In the genomic region with DNA sequence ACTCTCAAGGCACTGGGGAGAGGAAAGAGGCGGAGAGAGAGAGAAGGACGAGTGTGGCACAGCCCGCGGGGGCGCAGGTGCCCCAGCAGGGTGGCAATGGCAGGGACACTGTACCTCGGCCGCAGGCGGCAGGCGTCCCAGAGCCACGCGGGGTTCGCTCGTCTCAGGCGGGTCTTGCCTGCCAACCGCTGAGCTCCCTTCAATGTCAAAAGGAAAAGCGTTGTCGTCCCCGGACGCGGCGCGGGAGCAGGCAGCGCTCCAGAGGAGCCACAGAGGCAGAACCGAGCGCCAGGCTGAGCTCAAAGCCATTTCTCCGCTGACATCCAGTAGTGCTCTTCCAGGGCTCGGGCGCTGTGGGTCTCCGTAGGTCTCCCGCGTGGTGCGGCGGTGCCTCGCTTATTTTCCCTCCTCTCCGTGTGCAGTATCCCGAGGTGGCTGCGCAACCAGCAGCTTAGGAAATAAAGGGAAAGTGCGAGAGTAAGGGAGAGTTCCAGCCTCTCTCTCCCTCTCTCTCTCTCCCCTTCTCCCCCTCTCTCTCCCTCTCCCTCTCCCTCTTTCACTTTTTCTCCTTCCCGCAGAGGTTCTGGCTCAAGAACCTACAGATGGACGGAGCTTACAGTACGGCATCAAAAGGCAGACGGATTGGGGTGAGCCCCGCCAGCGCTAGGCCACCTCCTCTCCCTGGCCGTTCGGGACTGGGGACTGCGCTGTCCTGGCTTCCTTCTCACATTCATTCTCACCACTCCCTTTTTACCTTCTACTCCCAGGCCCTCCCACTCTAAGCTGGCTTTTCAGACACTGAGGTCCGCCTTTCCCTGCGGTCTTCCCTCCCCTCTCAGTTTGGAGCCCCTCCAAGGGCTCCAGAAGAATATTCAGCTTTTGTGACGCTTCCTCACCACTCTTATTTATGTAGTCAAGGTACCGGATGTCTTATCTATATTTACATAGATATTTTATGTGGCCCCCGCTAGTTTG, we compare ENCODE assay signal across 8 cellular contexts. TPM values are rescaled to one million over a fixed set of nuclear protein-coding genes. Genes with fewer than 3 reads are reported as not detected.
A peak's percentile ranks its signal among the peaks of the same experiment; 100 is the strongest.
DNase-seq lines count a peak whose midpoint lies in the region; ATAC-seq and TF ChIP-seq lines count a peak whose summit lies in the region.

A gene with protein sequence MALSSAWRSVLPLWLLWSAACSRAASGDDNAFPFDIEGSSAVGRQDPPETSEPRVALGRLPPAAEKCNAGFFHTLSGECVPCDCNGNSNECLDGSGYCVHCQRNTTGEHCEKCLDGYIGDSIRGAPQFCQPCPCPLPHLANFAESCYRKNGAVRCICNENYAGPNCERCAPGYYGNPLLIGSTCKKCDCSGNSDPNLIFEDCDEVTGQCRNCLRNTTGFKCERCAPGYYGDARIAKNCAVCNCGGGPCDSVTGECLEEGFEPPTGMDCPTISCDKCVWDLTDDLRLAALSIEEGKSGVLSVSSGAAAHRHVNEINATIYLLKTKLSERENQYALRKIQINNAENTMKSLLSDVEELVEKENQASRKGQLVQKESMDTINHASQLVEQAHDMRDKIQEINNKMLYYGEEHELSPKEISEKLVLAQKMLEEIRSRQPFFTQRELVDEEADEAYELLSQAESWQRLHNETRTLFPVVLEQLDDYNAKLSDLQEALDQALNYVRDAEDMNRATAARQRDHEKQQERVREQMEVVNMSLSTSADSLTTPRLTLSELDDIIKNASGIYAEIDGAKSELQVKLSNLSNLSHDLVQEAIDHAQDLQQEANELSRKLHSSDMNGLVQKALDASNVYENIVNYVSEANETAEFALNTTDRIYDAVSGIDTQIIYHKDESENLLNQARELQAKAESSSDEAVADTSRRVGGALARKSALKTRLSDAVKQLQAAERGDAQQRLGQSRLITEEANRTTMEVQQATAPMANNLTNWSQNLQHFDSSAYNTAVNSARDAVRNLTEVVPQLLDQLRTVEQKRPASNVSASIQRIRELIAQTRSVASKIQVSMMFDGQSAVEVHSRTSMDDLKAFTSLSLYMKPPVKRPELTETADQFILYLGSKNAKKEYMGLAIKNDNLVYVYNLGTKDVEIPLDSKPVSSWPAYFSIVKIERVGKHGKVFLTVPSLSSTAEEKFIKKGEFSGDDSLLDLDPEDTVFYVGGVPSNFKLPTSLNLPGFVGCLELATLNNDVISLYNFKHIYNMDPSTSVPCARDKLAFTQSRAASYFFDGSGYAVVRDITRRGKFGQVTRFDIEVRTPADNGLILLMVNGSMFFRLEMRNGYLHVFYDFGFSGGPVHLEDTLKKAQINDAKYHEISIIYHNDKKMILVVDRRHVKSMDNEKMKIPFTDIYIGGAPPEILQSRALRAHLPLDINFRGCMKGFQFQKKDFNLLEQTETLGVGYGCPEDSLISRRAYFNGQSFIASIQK (N-terminal part only) (minus strand): TSS at position 726 of the 975 bp plus-strand sequence. CDS start 417 bp downstream, at position 309.

- H3K9me3 ChIP-seq in iPS-15b (ENCODE audit: control insufficient read depth, insufficient read depth, low read length): no peaks in the 10 kb centered on the region

- no peak for TF ChIP-seq CTCF in MCF 10A (IDR thresholded peaks at IDR 0.05; ENCODE audit: unreplicated experiment)

- CTCF ChIA-PET in MCF 10A (lab: Yijun Ruan, JAX): interaction anchor here (0.6 to 1.5 kb wide), 7 partner anchors 11 to 256 kb away, joined by 3 to 6 read pairs (median 3); no protein-coding TSS in a partner anchor

- no peaks in the 10 kb centered on the region for H3K36me3 ChIP-seq in iPS-15b (ENCODE audit: control insufficient read depth, insufficient read depth, low read length)

- peaks cover 35% of the 10 kb centered on the region for H3K27me3 ChIP-seq in iPS-15b (ENCODE audit: control insufficient read depth, insufficient read depth, low read length)

- no peak within 1 kb of the TSS for H3K27ac Mint-ChIP-seq in MCF 10A (ENCODE audit: low read depth, unreplicated experiment)

- H3K4me3 ChIP-seq in iPS-15b (ENCODE audit: low read depth, low read length): peak within 1 kb of the TSS; percentile 81

- peaks cover 7% of the 10 kb centered on the region for H3K4me1 ChIP-seq in iPS-15b (ENCODE audit: control insufficient read depth, insufficient read depth, low read length)

- peaks cover 9% of the 10 kb centered on the region for H3K4me1 Mint-ChIP-seq in MCF 10A (ENCODE audit: insufficient read depth, unreplicated experiment)

- intact Hi-C loops in MCF 10A (cut with micrococcal nuclease): no loop called here

- no TSS peak for BruUV-seq in MCF 10A (replicated peaks; lab: Mats Ljungman, UMichigan)

- DNase-seq in activated T-cell treated with anti-CD3 and anti-CD28 coated beads for 48 hours (ENCODE audit: low read depth) (peak; percentile 8), activated T-cell treated with anti-CD3 and anti-CD28 coated beads for 4 hours (no peak), NCI-H69 (lab: John Stamatoyannopoulos, UW) (peak; percentile 42), MCF 10A (ENCODE audit: unreplicated experiment) (peak; percentile 46), retina (peak; percentile 85)
- no peak for DNase-seq in NK-92 treated with Interleukin-12 subunit alpha and Interleukin-12 subunit beta, amount 100 ng/mL, for 24 hours (lab: John Stamatoyannopoulos, UW)

- no peak for ATAC-seq in GM19467 (IDR thresholded peaks at IDR 0.05; ENCODE audit: unreplicated experiment)

- peaks cover 4% of the 10 kb centered on the region for H3K36me3 Mint-ChIP-seq in MCF 10A (ENCODE audit: insufficient read depth, unreplicated experiment)

- peak within 1 kb of the TSS; percentile 79 for H3K9ac ChIP-seq in iPS-15b (ENCODE audit: low read depth, low read length)

- H3K9me3 Mint-ChIP-seq in MCF 10A (ENCODE audit: unreplicated experiment): no peaks in the 10 kb centered on the region

- POLR2A ChIA-PET in MCF 10A (lab: Yijun Ruan, JAX): interaction anchor here (0.5 to 1.1 kb wide), 4 partner anchors 13 to 213 kb away, joined by 3 to 4 read pairs (median 3); no protein-coding TSS in a partner anchor

- H3K27me3 Mint-ChIP-seq in MCF 10A (ENCODE audit: insufficient read depth, unreplicated experiment): peaks cover 9% of the 10 kb centered on the region

- peak within 1 kb of the TSS; percentile 78 for H3K4me3 Mint-ChIP-seq in MCF 10A (ENCODE audit: unreplicated experiment)

RNA-seq across cellular contexts. Expression of the gene that starts here (rescaled TPM):
- total RNA-seq in MCF 10A (2022): 0.72 TPM in 1 of 2 replicates, not detected in the other

Comparison
In these comparisons a context has a peak if more than half of its experiments do, and no peak if none do; other contexts are left out.
1. DNase-seq: peak in activated T-cell treated with anti-CD3 and anti-CD28 coated beads for 48 hours (single experiment), NCI-H69 (single experiment) and retina (single experiment); none in activated T-cell treated with anti-CD3 and anti-CD28 coated beads for 4 hours (single experiment) and NK-92 treated with Interleukin-12 subunit alpha and Interleukin-12 subunit beta, amount 100 ng/mL, for 24 hours (single experiment).
2. Peak in DNase-seq in MCF 10A; RNA of the gene not detected or under 1 TPM.